In genomic region chr6:42313038-42313437, GRCh38 we compare ENCODE assay signal across 11 cellular contexts.
DNase-seq lines count a peak whose midpoint lies in the region; ATAC-seq, FAIRE-seq and TF ChIP-seq lines count a peak whose summit lies in the region.
"Had no signal": no experiment of that assay in that cellular context is flagged by ENCODE, and none has a peak within 500 bp of the region (broad histone marks: within the 10 kb centered on the region; RNA-seq: fewer than 3 reads in every experiment).

No MANE protein-coding gene starts in this region.

- in situ Hi-C loops in GM23248 (cut with MboI) (no loop called here), K562 (cut with MboI) (loop anchor here (25.0 kb wide), 1 partner anchor 224 kb away; no protein-coding TSS in a partner anchor)

- H3K4me2 ChIP-seq in A549 (peak overlapping the region; percentile 92), GM23248 (ENCODE audit: unreplicated experiment) (peak overlapping the region; percentile 56), K562 (ENCODE audit: insufficient read depth, low read length) (no peak overlapping the region)

- no peaks in the 10 kb centered on the region for H3K9me2 ChIP-seq in GM23248 (ENCODE audit: insufficient read depth)

- no peak for FAIRE-seq in A549 (lab: Jason Lieb, UNC)
- no peak for FAIRE-seq in K562 (lab: Jason Lieb, UNC)
- FAIRE-seq: bronchial epithelial cell, H1 had no signal

- TF ChIP-seq CTCF in A549 (IDR thresholded peaks at IDR 0.05): no peak
- no peak for TF ChIP-seq CTCF in K562 (IDR thresholded peaks at IDR 0.05 in 2 of 3, conservative IDR thresholded peaks at IDR 0.05 in 1 of 3; ENCODE audit: insufficient read depth in 2 of 3, low read depth in 1 of 3, low read length in 3 of 3)

- TF ChIP-seq EP300 in A549 (IDR thresholded peaks at IDR 0.05) (no peak), K562 (IDR thresholded peaks at IDR 0.05; ENCODE audit: low read length) (no peak)

- no peaks in the 10 kb centered on the region for H3K9me1 ChIP-seq in K562 (ENCODE audit: control insufficient read depth, insufficient read depth, low read length)

- no peaks in the 10 kb centered on the region for H3K36me3 ChIP-seq in GM23248 (ENCODE audit: low read depth)
- no peaks in the 10 kb centered on the region for H3K36me3 ChIP-seq in K562 (ENCODE audit: control insufficient read depth, insufficient read depth, low read length)
- H3K36me3 ChIP-seq in muscle layer of duodenum (ENCODE audit: control insufficient read depth in 1 of 2, insufficient read depth in 2 of 2, low read length in 2 of 2): peaks cover 0 to 4% of the 10 kb centered on the region in 2 donors

- WGBS in A549 (ENCODE audit: missing lambda C conversion rate): 17% methylated on average over 6 of the region's 6 CpGs
- WGBS in GM23248 (ENCODE audit: low coverage in 1 of 2, low lambda C conversion rate in 2 of 2, missing lambda C conversion rate in 2 of 2), 2 experiments: 35 to 42% methylated on average over 6 of the region's 6 CpGs
- WGBS in K562 (ENCODE audit: insufficient coverage, low coverage, missing lambda C conversion rate): under 1% methylated on average over 6 of the region's 6 CpGs

- H3K27me3 ChIP-seq in GM23248 (replicated peaks; ENCODE audit: insufficient read depth) (no peaks in the 10 kb centered on the region), K562 (ENCODE audit: control insufficient read depth in 2 of 2, insufficient read depth in 2 of 2, low read length in 2 of 2) (peaks cover 27 to 52% of the 10 kb centered on the region in 2 experiments), muscle layer of duodenum (ENCODE audit: low read depth, low read length) (no peaks in the 10 kb centered on the region)

- H3K4me1 ChIP-seq in A549: peaks cover 54% of the 10 kb centered on the region
- peaks cover 43% of the 10 kb centered on the region for H3K4me1 ChIP-seq in GM23248 (ENCODE audit: insufficient read depth)
- H3K4me1 ChIP-seq in K562 (replicated peaks in 1 of 2; ENCODE audit: control insufficient read depth in 2 of 2, insufficient read depth in 2 of 2, low read length in 2 of 2): peaks cover 0 to 14% of the 10 kb centered on the region in 2 experiments; a peak in 3 of 5 replicates
- no peaks in the 10 kb centered on the region for H3K4me1 ChIP-seq in muscle layer of duodenum (ENCODE audit: control insufficient read depth in 1 of 2, insufficient read depth in 2 of 2, low read length in 2 of 2)

- DNase-seq in A549 (ENCODE audit: low read depth in 1 of 2, low spot score in 1 of 2) (peak in 1 of 2 experiments; percentile 18), GM23248 (peak; percentile 76), K562 (ENCODE audit: extremely low read depth in 1 of 4, low spot score in 3 of 4) (no peak), left colon (no peak)
- DNase-seq: NCI-H1436 had no signal

- H2AFZ ChIP-seq in GM23248 (peak overlapping the region; percentile 46; the same call in 1 of the 2 replicates), K562 (ENCODE audit: low read depth, low read length) (no peak overlapping the region)

- CTCF ChIA-PET in A549 (lab: Yijun Ruan, JAX): interaction anchor here (0.9 to 1.0 kb wide), 2 partner anchors 17 to 235 kb away, joined by 3 to 4 read pairs; no protein-coding TSS in a partner anchor
- CTCF ChIA-PET in K562 (lab: Yijun Ruan, JAX; ENCODE audit: low intra/inter-chr PET ratio): no interaction called here

- no peak for ATAC-seq in A549
- no peak for ATAC-seq in K562
- no peak for ATAC-seq in HG03095 (IDR thresholded peaks at IDR 0.05; ENCODE audit: unreplicated experiment)
- ATAC-seq in left colon: no peak
- no peak for ATAC-seq in activated CD4-positive, CD25-positive, alpha-beta regulatory T cell treated with anti-CD3 and anti-CD28 coated beads, Interleukin-2, amount 50 U/mL, for 24 hours
- ATAC-seq in GM21447 (IDR thresholded peaks at IDR 0.05; ENCODE audit: unreplicated experiment): no peak

- peaks cover 18% of the 10 kb centered on the region for H3F3A ChIP-seq in GM23248 (ENCODE audit: insufficient read depth)

- no peak for TF ChIP-seq RAD21 in A549 (conservative IDR thresholded peaks at IDR 0.05 in 1 of 2, IDR thresholded peaks at IDR 0.05 in 1 of 2)
- TF ChIP-seq RAD21 in K562 (CRISPR knock-in tag; conservative IDR thresholded peaks at IDR 0.05 in 1 of 2, IDR thresholded peaks at IDR 0.05 in 1 of 2): no peak

- H3K27ac ChIP-seq in A549: peak overlapping the region; percentile 92 to 94
- no peak overlapping the region for H3K27ac ChIP-seq in GM23248
- no peak overlapping the region for H3K27ac ChIP-seq in K562 (ENCODE audit: extremely low read depth, low read depth, low read length)
- peak overlapping the region; percentile 42 for H3K27ac ChIP-seq in muscle layer of duodenum (ENCODE audit: low read length)

- H3K9me3 ChIP-seq in A549 (no peaks in the 10 kb centered on the region), GM23248 (ENCODE audit: low read depth) (no peaks in the 10 kb centered on the region), K562 (replicated peaks; ENCODE audit: control insufficient read depth, insufficient read depth, low read depth, low read length) (no peaks in the 10 kb centered on the region), muscle layer of duodenum (ENCODE audit: control insufficient read depth in 1 of 2, low read length in 2 of 2) (no peaks in the 10 kb centered on the region)

- no peak overlapping the region for H3K9ac ChIP-seq in GM23248
- no peak overlapping the region for H3K9ac ChIP-seq in K562 (ENCODE audit: insufficient read depth in 1 of 2, low read depth in 2 of 2, low read length in 2 of 2)

- intact Hi-C loops in K562 (cut with micrococcal nuclease) (no loop called here), left colon (cut with DNase I, micrococcal nuclease) (no loop called here)

- H3K79me2 ChIP-seq in GM23248 (ENCODE audit: insufficient read depth) (peaks cover 6% of the 10 kb centered on the region; the same call in 1 of the 2 replicates), K562 (ENCODE audit: control insufficient read depth, insufficient read depth, low read length) (no peaks in the 10 kb centered on the region)

- TF ChIP-seq POLR2A in A549 (IDR thresholded peaks at IDR 0.05; ENCODE audit: low read length) (no peak), K562 (conservative IDR thresholded peaks at IDR 0.05) (no peak)

- H3K4me3 ChIP-seq in A549 (no peak overlapping the region), GM23248 (no peak overlapping the region), K562 (no peak overlapping the region), muscle layer of duodenum (ENCODE audit: low read depth in 1 of 2, low read length in 2 of 2) (no peak overlapping the region)

- POLR2A ChIA-PET in A549 (lab: Yijun Ruan, JAX): no interaction called here
- POLR2A ChIA-PET in K562 (lab: Yijun Ruan, JAX): no interaction called here

- no TSS peak for BruUV-seq in K562 (replicated peaks; lab: Mats Ljungman, UMichigan)

- H4K20me1 ChIP-seq in GM23248 (ENCODE audit: insufficient read depth) (no peaks in the 10 kb centered on the region), K562 (replicated peaks; ENCODE audit: control insufficient read depth, insufficient read depth, low read length) (no peaks in the 10 kb centered on the region; the same call in 1 of the 2 replicates)

TF ChIP-seq in A549, 52 proteins besides CTCF, POLR2A, EP300 and RAD21 (continues in another document):
- TF ChIP-seq HOXB13 (CRISPR knock-in tag; IDR thresholded peaks at IDR 0.05; ENCODE audit: low read depth) (no peak), EHF (CRISPR knock-in tag; IDR thresholded peaks at IDR 0.05) (no peak), RARB (CRISPR knock-in tag; IDR thresholded peaks at IDR 0.05) (no peak), RCOR1 (IDR thresholded peaks at IDR 0.05; ENCODE audit: low read depth, low read length) (no peak), ELK1 (IDR thresholded peaks at IDR 0.05; ENCODE audit: low read depth, low read length) (no peak), TP53 (CRISPR knock-in tag; IDR thresholded peaks at IDR 0.05) (no peak), ZNF302 (CRISPR knock-in tag; IDR thresholded peaks at IDR 0.05) (no peak), BHLHE40 (IDR thresholded peaks at IDR 0.05; ENCODE audit: low read depth, low read length) (no peak), RFX5 (IDR thresholded peaks at IDR 0.05) (no peak), POLR2AphosphoS2 (conservative IDR thresholded peaks at IDR 0.05; ENCODE audit: low read length) (no peak), NFE2L2 (conservative IDR thresholded peaks at IDR 0.05; ENCODE audit: low read length) (no peak), FOSB (CRISPR knock-in tag; IDR thresholded peaks at IDR 0.05) (no peak)

TF ChIP-seq in K562, 482 proteins besides CTCF, POLR2A, EP300 and RAD21:
- TF ChIP-seq ZNF830 (CRISPR knock-in tag; IDR thresholded peaks at IDR 0.05) (0 out of 2 replicates have a peak, but pooled peaks have one; percentile 15), KLF1 (tag; IDR thresholded peaks at IDR 0.05) (no peak)
TF ChIP-seq in K562: peak in this region for 1.

Comparison
In these comparisons a context has a peak if more than half of its experiments do, and no peak if none do; other contexts are left out.
1. H3K27ac ChIP-seq: peak in A549 (2 of 2) and muscle layer of duodenum (single experiment); none in GM23248 (single experiment) and K562 (single experiment).